Comparison of ENCODE assay signal across 8 cellular contexts in the genomic region with DNA sequence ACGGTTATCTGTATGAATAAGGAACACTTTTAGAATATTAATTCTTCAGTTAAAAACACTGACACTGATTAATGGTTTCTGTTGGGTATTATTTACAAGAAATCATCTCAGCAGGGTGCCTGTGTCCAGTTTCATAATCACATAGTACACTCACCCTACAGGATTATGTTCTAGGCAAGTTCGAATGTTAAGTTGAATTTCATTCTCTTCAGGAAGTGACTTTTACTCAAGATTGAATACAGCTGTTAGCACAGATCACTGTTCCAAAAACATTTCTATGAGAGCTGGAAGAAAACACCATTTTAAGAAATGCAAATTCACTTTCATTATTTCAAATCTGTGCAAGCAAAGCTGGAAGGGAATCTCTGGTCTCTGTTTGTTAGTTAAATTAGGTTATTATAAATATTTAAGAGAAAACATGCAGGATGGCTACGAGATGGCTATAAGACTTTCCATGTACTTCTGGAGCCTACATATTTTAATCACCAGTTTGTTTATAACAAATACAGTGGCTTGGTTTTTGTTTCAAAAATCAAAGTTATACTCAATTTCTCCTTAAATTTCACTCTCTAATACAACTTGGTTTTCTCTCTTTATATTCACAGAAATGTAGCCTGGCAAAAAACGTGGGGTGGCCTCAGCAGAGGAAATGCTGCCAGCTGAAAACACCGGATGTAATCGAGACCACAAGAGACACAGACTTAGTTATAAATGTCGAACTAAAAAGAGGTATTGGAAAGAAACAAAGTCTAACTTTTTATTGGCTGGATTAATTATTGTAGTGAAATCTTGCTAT.
DNase-seq lines count a peak whose midpoint lies in the region; ATAC-seq lines count a peak whose summit lies in the region.

No MANE protein-coding gene starts in this region.

- H3K4me1 Mint-ChIP-seq in activated T-cell treated with anti-CD3 and anti-CD28 coated beads, Interleukin-2, amount 50 U/mL, for 72 hours (ENCODE audit: low read depth): peaks cover 63% of the 10 kb centered on the region

- H3K27ac Mint-ChIP-seq in activated T-cell treated with anti-CD3 and anti-CD28 coated beads, Interleukin-2, amount 50 U/mL, for 72 hours: peak overlapping the region; percentile 97

- peaks cover 24 to 56% (median 35%) of the 10 kb centered on the region in 10 experiments for H3K4me1 ChIP-seq in BLaER1 treated with 17β-estradiol and CSF1 and Interleukin-3, amounts not matched to agents 10 nM and 100 nM

- no peaks in the 10 kb centered on the region for H3K27me3 ChIP-seq in BLaER1 treated with 17β-estradiol and CSF1 and Interleukin-3, amounts not matched to agents 10 nM and 100 nM
- H3K27me3 ChIP-seq in MG63: no peaks in the 10 kb centered on the region

- no peaks in the 10 kb centered on the region for H3K27me3 Mint-ChIP-seq in activated T-cell treated with anti-CD3 and anti-CD28 coated beads, Interleukin-2, amount 50 U/mL, for 72 hours (ENCODE audit: low read depth)

- DNase-seq in MG63: peak; percentile 50
- DNase-seq in activated T-cell treated with anti-CD3 and anti-CD28 coated beads, Interleukin-2, amount 50 U/mL, for 72 hours: peak; percentile 34 to 45
- peak; percentile 19 for DNase-seq in globus pallidus (ENCODE audit: low spot score)
- DNase-seq in stimulated activated CD8-positive, alpha-beta memory T cell treated with anti-CD3 and anti-CD28 coated beads, Interleukin-4, amount 100 ng/mL, for 48 hours: peak; percentile 52
- DNase-seq in DMS79 treated with DMSO at 0.1 percent for 48 hours (lab: John Stamatoyannopoulos, UW): no peak
- DNase-seq in RKO (ENCODE audit: low spot score): no peak

- peaks cover 9 to 13% of the 10 kb centered on the region in 2 donors for H3K36me3 Mint-ChIP-seq in activated T-cell treated with anti-CD3 and anti-CD28 coated beads, Interleukin-2, amount 50 U/mL, for 72 hours (ENCODE audit: insufficient read depth in 2 of 2)

- no peaks in the 10 kb centered on the region for H4K20me1 ChIP-seq in BLaER1 treated with 17β-estradiol and CSF1 and Interleukin-3, amounts not matched to agents 10 nM and 100 nM

- H3K4me3 ChIP-seq in BLaER1 treated with 17β-estradiol and CSF1 and Interleukin-3, amounts not matched to agents 10 nM and 100 nM: peak overlapping the region; percentile 13 to 54 (median 34); a peak in 12 of 20 replicates
- H3K4me3 ChIP-seq in MG63: peak overlapping the region; percentile 16

- H3K36me3 ChIP-seq in BLaER1 treated with 17β-estradiol and CSF1 and Interleukin-3, amounts not matched to agents 10 nM and 100 nM: no peaks in the 10 kb centered on the region
- H3K36me3 ChIP-seq in MG63: peaks cover 2% of the 10 kb centered on the region; the same call in 1 of the 2 replicates

- peak overlapping the region; percentile 57 to 92 (median 71) for H3K4me2 ChIP-seq in BLaER1 treated with 17β-estradiol and CSF1 and Interleukin-3, amounts not matched to agents 10 nM and 100 nM

- peaks cover 7 to 14% (median 8%) of the 10 kb centered on the region in 11 experiments; a peak in 19 of 22 replicates for H3K9me3 ChIP-seq in BLaER1 treated with 17β-estradiol and CSF1 and Interleukin-3, amounts not matched to agents 10 nM and 100 nM (replicated peaks in 1 of 11)
- H3K9me3 ChIP-seq in MG63: no peaks in the 10 kb centered on the region

- H3K9me3 Mint-ChIP-seq in activated T-cell treated with anti-CD3 and anti-CD28 coated beads, Interleukin-2, amount 50 U/mL, for 72 hours: peaks cover 4% of the 10 kb centered on the region in 2 donors

- H3K27ac ChIP-seq in BLaER1 treated with 17β-estradiol and CSF1 and Interleukin-3, amounts not matched to agents 10 nM and 100 nM: peak overlapping the region; percentile 47 to 82 (median 79); a peak in 21 of 22 replicates

- peak overlapping the region; percentile 37 to 66 (median 62); a peak in 19 of 22 replicates for H3K9ac ChIP-seq in BLaER1 treated with 17β-estradiol and CSF1 and Interleukin-3, amounts not matched to agents 10 nM and 100 nM

- peak; percentile 87 for ATAC-seq in GM21529 (IDR thresholded peaks at IDR 0.05; ENCODE audit: unreplicated experiment)
- peak; percentile 69 to 73 for ATAC-seq in activated T-cell treated with anti-CD3 and anti-CD28 coated beads, Interleukin-2, amount 50 U/mL, for 72 hours (replicated peaks in 1 of 2)

- H3K4me3 Mint-ChIP-seq in activated T-cell treated with anti-CD3 and anti-CD28 coated beads, Interleukin-2, amount 50 U/mL, for 72 hours: peak overlapping the region; percentile 60 to 88

Comparison
In these comparisons a context has a peak if more than half of its experiments do, and no peak if none do; other contexts are left out.
1. DNase-seq: peak in MG63 (single experiment), activated T-cell treated with anti-CD3 and anti-CD28 coated beads, Interleukin-2, amount 50 U/mL, for 72 hours (2 of 2), globus pallidus (single experiment) and stimulated activated CD8-positive, alpha-beta memory T cell treated with anti-CD3 and anti-CD28 coated beads, Interleukin-4, amount 100 ng/mL, for 48 hours (single experiment); none in DMS79 treated with DMSO at 0.1 percent for 48 hours (single experiment) and RKO (single experiment).